In the genomic region with DNA sequence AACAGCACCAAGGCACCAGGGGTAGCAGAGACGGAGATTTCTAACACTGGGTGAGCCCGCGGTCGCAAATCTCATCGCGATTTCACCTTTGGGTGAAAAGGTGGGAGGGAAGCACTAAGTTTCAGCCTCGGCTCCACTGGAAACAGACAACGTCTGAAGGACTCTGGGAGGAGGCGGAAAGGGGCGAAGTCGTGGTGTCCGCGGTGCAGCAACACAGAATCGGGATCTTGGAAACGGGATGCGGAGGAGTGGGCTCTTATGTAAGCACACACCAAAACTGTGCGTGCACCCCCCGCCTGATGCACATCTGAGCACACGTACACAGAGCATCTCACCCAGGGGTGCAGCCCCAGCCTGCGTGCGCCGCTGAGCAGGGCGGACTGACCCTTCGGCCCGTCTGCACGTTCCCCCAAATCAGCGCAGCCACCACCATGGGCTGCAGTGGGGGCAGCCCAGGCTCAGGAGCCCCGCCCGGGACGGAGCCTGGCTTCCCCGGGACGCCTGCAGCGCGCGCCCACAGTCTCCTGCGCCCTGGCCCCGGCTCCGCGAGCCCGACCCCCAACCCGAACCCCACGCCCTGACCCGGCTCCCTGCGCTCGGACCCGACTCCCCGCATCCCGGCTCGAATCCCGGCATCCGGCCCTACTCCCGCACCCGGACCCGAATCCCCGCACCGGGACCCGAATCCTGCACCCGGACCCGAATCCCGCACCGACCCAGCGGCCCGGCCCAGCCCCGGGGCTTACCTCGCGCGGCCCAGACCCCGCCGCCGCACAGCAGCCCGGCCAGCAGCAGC, we compare ENCODE assay signal across 8 cellular contexts. TPM values are rescaled to one million over a fixed set of nuclear protein-coding genes. Genes with fewer than 3 reads are reported as not detected.
DNase-seq lines count a peak whose midpoint lies in the region; ATAC-seq, FAIRE-seq and TF ChIP-seq lines count a peak whose summit lies in the region.

No MANE protein-coding gene starts in this region.

- intact Hi-C loops in Panc1 (cut with micrococcal nuclease; ENCODE audit: unreplicated experiment), result no loop called here
- intact Hi-C loops in body of pancreas (cut with DNase I), result no loop called here

- peaks cover 13% of the 10 kb centered on the region for H4K20me1 ChIP-seq in keratinocyte (ENCODE audit: control insufficient read depth, extremely low read depth, insufficient read depth, low read length)

- no peak overlapping the region for H2AFZ ChIP-seq in keratinocyte (ENCODE audit: control insufficient read depth, low read length)

- H3K4me3 ChIP-seq in BE2C (ENCODE audit: low read depth, low read length), result peak overlapping the region; percentile 80
- H3K4me3 ChIP-seq in Panc1 (ENCODE audit: low read depth in 2 of 2, low read length in 2 of 2), result peak overlapping the region; percentile 61 to 82
- peak overlapping the region; percentile 43 to 76 for H3K4me3 ChIP-seq in body of pancreas
- peak overlapping the region; percentile 96 to 100 (median 97) for H3K4me3 ChIP-seq in keratinocyte (ENCODE audit: control insufficient read depth in 2 of 3, extremely low read depth in 1 of 3, insufficient read depth in 2 of 3, low read depth in 1 of 3, low read length in 3 of 3)

- no peak for DNase-seq in BE2C
- no peak for DNase-seq in Panc1 (ENCODE audit: low read depth, low spot score)
- peak in 1 of 4 donors; percentile 28 for DNase-seq in body of pancreas
- DNase-seq in keratinocyte (ENCODE audit: low read depth, low spot score), result no peak
- DNase-seq in stimulated activated CD4-positive, alpha-beta T cell treated with anti-CD3 and anti-CD28 coated beads, Interleukin-15, amount 100 ng/mL, for 24 hours, result peak; percentile 57

- peaks cover 2% of the 10 kb centered on the region for H3K9me1 ChIP-seq in keratinocyte (ENCODE audit: control insufficient read depth, extremely low read depth, insufficient read depth, low read length)

- in situ Hi-C loops in Panc1 (cut with HindIII; ENCODE audit: low pct_unique_long_range_greater_than_20kb, low sequenced_read_pairs), result no loop called here

- ATAC-seq in GM21529 (IDR thresholded peaks at IDR 0.05; ENCODE audit: unreplicated experiment) (peak; percentile 25), Panc1 (peak; percentile 47), body of pancreas (no peak), HG03520 (IDR thresholded peaks at IDR 0.05; ENCODE audit: unreplicated experiment) (no peak), GM21717 (IDR thresholded peaks at IDR 0.05; ENCODE audit: unreplicated experiment) (no peak)

- FAIRE-seq in keratinocyte (lab: Jason Lieb, UNC), result no peak

- dilution Hi-C loops in keratinocyte (cut with MboI; ENCODE audit: extremely low pct_ligation_motif_present, low sequenced_read_pairs), result no loop called here

- CTCF ChIA-PET in Panc1 (lab: Charles Lee), result no interaction called here

- H3K36me3 ChIP-seq in BE2C (no peaks in the 10 kb centered on the region), Panc1 (ENCODE audit: control insufficient read depth, insufficient read depth, low read length) (no peaks in the 10 kb centered on the region; the same call in 1 of the 2 replicates), body of pancreas (replicated peaks in 1 of 2; ENCODE audit: insufficient read depth in 1 of 2, low read depth in 2 of 2) (no peaks in the 10 kb centered on the region), keratinocyte (ENCODE audit: control insufficient read depth in 2 of 2, extremely low read depth in 1 of 2, insufficient read depth in 2 of 2, low read length in 2 of 2) (no peaks in the 10 kb centered on the region)

- TF ChIP-seq POLR2A in body of pancreas (IDR thresholded peaks at IDR 0.05), result no peak

- H3K27me3 ChIP-seq in BE2C, result no peaks in the 10 kb centered on the region
- no peaks in the 10 kb centered on the region for H3K27me3 ChIP-seq in Panc1 (ENCODE audit: control insufficient read depth, insufficient read depth, low read length)
- no peaks in the 10 kb centered on the region for H3K27me3 ChIP-seq in body of pancreas
- H3K27me3 ChIP-seq in keratinocyte (ENCODE audit: control insufficient read depth, extremely low read depth, insufficient read depth, low read length), result no peaks in the 10 kb centered on the region

- peak overlapping the region; percentile 83 for H3K9ac ChIP-seq in keratinocyte (ENCODE audit: control insufficient read depth, extremely low read depth, insufficient read depth, low read length)

- H3K4me2 ChIP-seq in keratinocyte (ENCODE audit: control insufficient read depth, extremely low read depth, insufficient read depth, low read depth, low read length), result peak overlapping the region; percentile 97

- no TSS peak for BruUV-seq in Panc1 (replicated peaks; lab: Mats Ljungman, UMichigan)

- H3K4me1 ChIP-seq in BE2C (no peaks in the 10 kb centered on the region), Panc1 (ENCODE audit: control insufficient read depth, insufficient read depth, low read length) (peaks cover 25% of the 10 kb centered on the region), body of pancreas (peaks cover 41% of the 10 kb centered on the region), keratinocyte (ENCODE audit: control insufficient read depth, extremely low read depth, insufficient read depth, low read length) (peaks cover 48% of the 10 kb centered on the region)

- WGBS in body of pancreas, 2 donors, result 0 to 1% methylated on average over 19 to 69 of the region's 71 CpGs

- POLR2A ChIA-PET in Panc1 (lab: Charles Lee), result no interaction called here

- TF ChIP-seq CTCF in BE2C (IDR thresholded peaks at IDR 0.05; ENCODE audit: low read depth, low read length) (no peak), Panc1 (IDR thresholded peaks at IDR 0.05) (no peak), body of pancreas (IDR thresholded peaks at IDR 0.05) (no peak), keratinocyte (optimal IDR thresholded peaks at IDR 0.05 in 1 of 3, IDR thresholded peaks at IDR 0.05 in 1 of 3, conservative IDR thresholded peaks at IDR 0.05 in 1 of 3; ENCODE audit: extremely low read depth in 1 of 3, insufficient read depth in 2 of 3, low read length in 3 of 3) (no peak)

- H3K9me3 ChIP-seq in BE2C (no peaks in the 10 kb centered on the region), Panc1 (ENCODE audit: control insufficient read depth, insufficient read depth, low read depth, low read length) (no peaks in the 10 kb centered on the region), body of pancreas (no peaks in the 10 kb centered on the region), keratinocyte (ENCODE audit: control insufficient read depth, low read depth, low read length) (no peaks in the 10 kb centered on the region)

- H3K27ac ChIP-seq in Panc1 (ENCODE audit: low read length) (peak overlapping the region; percentile 75), body of pancreas (peak overlapping the region; percentile 77 to 94 (median 81)), keratinocyte (ENCODE audit: control insufficient read depth, insufficient read depth, low read length) (peak overlapping the region; percentile 77)

- H3K79me2 ChIP-seq in keratinocyte (ENCODE audit: control insufficient read depth, insufficient read depth, low read length), result peaks cover 53% of the 10 kb centered on the region

RNA-seq across cellular contexts. Expression of a gene that starts 0.7 kb away (rescaled TPM):
- 97.0 TPM for polyA plus RNA-seq in BE2C (2012; ENCODE audit: insufficient read depth, insufficient read length, low read depth)
- 143 TPM for total RNA-seq in Panc1 (2021; ENCODE audit: unreplicated experiment)
- polyA plus RNA-seq in Panc1 (2012; ENCODE audit: insufficient read length), result 184 TPM
- total RNA-seq in body of pancreas, result 10 to 100 TPM; 60.2 to 64.6 TPM
- 79.1 to 263 TPM (median 90.3 TPM) in 3 replicates for polyA plus RNA-seq in keratinocyte
- polyA plus RNA-seq in keratinocyte (2011; ENCODE audit: low read depth), result 70.0 TPM
- polyA plus RNA-seq in keratinocyte (2011; cell fraction: cytosol; rRNA removed), result 67.1 and 103 TPM in 2 replicates
- 424 and 491 TPM in 2 replicates for polyA plus RNA-seq in keratinocyte (2011; cell fraction: nucleus; rRNA removed)
- polyA plus RNA-seq in keratinocyte (2012; ENCODE audit: low replicate concordance), result 130 and 344 TPM in 2 replicates
- polyA minus RNA-seq in keratinocyte, result 159 to 521 TPM (median 197 TPM) in 3 replicates
- 202 TPM for polyA minus RNA-seq in keratinocyte (2011; cell fraction: cytosol; rRNA and poly(A)+ RNA removed)
- polyA minus RNA-seq in keratinocyte (2011; cell fraction: nucleus; rRNA and poly(A)+ RNA removed), result 492 and 717 TPM in 2 replicates

Comparison
In these comparisons a context has a peak if more than half of its experiments do, and no peak if none do; other contexts are left out.
1. ATAC-seq: peak in GM21529 (single experiment) and Panc1 (single experiment); none in body of pancreas (single experiment), HG03520 (single experiment) and GM21717 (single experiment).
2. Peak in every context shown above with its lines, with median percentiles within 50 percentile points of each other: H3K4me3 ChIP-seq and H3K27ac ChIP-seq.